ENCODE assay signal across 17 cellular contexts in genomic region chr15:65944404-65944803, GRCh38.
DNase-seq lines count a peak whose midpoint lies in the region; ATAC-seq, FAIRE-seq and TF ChIP-seq lines count a peak whose summit lies in the region.
"Had no signal": no experiment of that assay in that cellular context is flagged by ENCODE, and none has a peak within 500 bp of the region (broad histone marks: within the 10 kb centered on the region; RNA-seq: fewer than 3 reads in every experiment).

No MANE protein-coding gene starts in this region.

- H3K9me2 ChIP-seq in GM23338 (ENCODE audit: insufficient read depth), result no peaks in the 10 kb centered on the region

- no peak overlapping the region for H3K9ac ChIP-seq in H1 (replicated peaks in 1 of 4; ENCODE audit: extremely low read depth in 1 of 4, low read depth in 3 of 4, low read length in 3 of 4)
- H3K9ac ChIP-seq: GM23248 had no signal

- no peak for FAIRE-seq in H1 (lab: Jason Lieb, UNC)
- FAIRE-seq: G401.6, GM12892, GM19239, H54 had no signal

- H3K27ac ChIP-seq in GM23338 (ENCODE audit: low read depth) (no peak overlapping the region), H1 (ENCODE audit: low read depth, low read length) (no peak overlapping the region)
- H3K27ac ChIP-seq: GM23248 had no signal

- CTCF ChIA-PET in H1 (lab: Charles Lee; ENCODE audit: partially characterized antibody), result interaction anchor here (1.3 to 2.0 kb wide), 3 partner anchors 13 to 43 kb away, joined by 4 to 8 read pairs (median 5); no protein-coding TSS in a partner anchor

- no peak overlapping the region for H2AFZ ChIP-seq in GM23338
- no peak overlapping the region for H2AFZ ChIP-seq in H1 (ENCODE audit: low read length)
- H2AFZ ChIP-seq: GM23248 had no signal

- TF ChIP-seq CTCF in GM23338 (conservative IDR thresholded peaks at IDR 0.05; ENCODE audit: low read depth in 2 of 2) (peak in 1 of 2 experiments; percentile 14; a peak in 1 of 4 replicates), H1 (IDR thresholded peaks at IDR 0.05; ENCODE audit: control extremely low read depth in 1 of 3, insufficient read depth in 1 of 3, low read depth in 1 of 3, low read length in 3 of 3) (no peak)

- H3K9me3 ChIP-seq in T-helper 17 cell (ENCODE audit: control insufficient read depth, low read length, poor library complexity, severe bottlenecking) (no peaks in the 10 kb centered on the region), H1 (ENCODE audit: insufficient read depth in 2 of 2, low read depth in 1 of 2, low read length in 1 of 2) (no peaks in the 10 kb centered on the region)
- H3K9me3 ChIP-seq: Caco-2 had no signal

- H3K4me2 ChIP-seq in GM23338 (no peak overlapping the region), H1 (ENCODE audit: insufficient read depth in 1 of 2, low read depth in 2 of 2, low read length in 2 of 2) (no peak overlapping the region)

- no peak overlapping the region for H3K23ac ChIP-seq in H1 (ENCODE audit: insufficient read length)

- H3K79me2 ChIP-seq in GM23338 (replicated peaks; ENCODE audit: insufficient read depth) (no peaks in the 10 kb centered on the region), H1 (ENCODE audit: control insufficient read depth in 1 of 2, insufficient read depth in 2 of 2, low read length in 2 of 2) (no peaks in the 10 kb centered on the region)

- peaks cover 5% of the 10 kb centered on the region for H3K27me3 Mint-ChIP-seq in GM23338 (ENCODE audit: insufficient read depth, low read depth, poor library complexity)
- peaks cover 26% of the 10 kb centered on the region for H3K27me3 Mint-ChIP-seq in T-helper 17 cell

- H3K79me1 ChIP-seq in H1 (ENCODE audit: low read depth, low read length), result no peaks in the 10 kb centered on the region

- no peak overlapping the region for H4K91ac ChIP-seq in H1 (replicated peaks; ENCODE audit: insufficient read length, low read length)

- 70% methylated on average over 3 of the region's 3 CpGs; no CpG with 5 or more reads in 1 of the 2 experiments for WGBS in H1 (ENCODE audit: extremely low coverage in 1 of 2, insufficient coverage in 1 of 2, insufficient read length in 1 of 2, insufficient replicate concordance in 2 of 2, low coverage in 1 of 2, low lambda C conversion rate in 2 of 2, missing lambda C conversion rate in 1 of 2), 2 experiments

- H3K36me3 ChIP-seq in GM23338 (ENCODE audit: insufficient read depth) (no peaks in the 10 kb centered on the region), H1 (ENCODE audit: control insufficient read depth in 2 of 4, insufficient read depth in 4 of 4, low read length in 3 of 4) (no peaks in the 10 kb centered on the region)

- no peak overlapping the region for H2BK5ac ChIP-seq in H1 (ENCODE audit: low read depth, low read length)

- H4K20me1 ChIP-seq in GM23338 (replicated peaks; ENCODE audit: insufficient read depth) (no peaks in the 10 kb centered on the region), H1 (replicated peaks in 1 of 2; ENCODE audit: control insufficient read depth in 1 of 2, insufficient read depth in 2 of 2, low read length in 2 of 2) (no peaks in the 10 kb centered on the region)

- H2BK120ac ChIP-seq in H1 (replicated peaks; ENCODE audit: low read depth, low read length), result no peak overlapping the region

- no peak for TF ChIP-seq EP300 in H1 (IDR thresholded peaks at IDR 0.05; ENCODE audit: borderline replicate concordance in 1 of 2, low read depth in 2 of 2, low read length in 2 of 2)

- no peaks in the 10 kb centered on the region for H3F3A ChIP-seq in GM23338 (replicated peaks; ENCODE audit: low read depth)

- no peak for DNase-seq in GM23338 (ENCODE audit: low spot score)
- no peak for DNase-seq in T-helper 17 cell
- DNase-seq in H1 (ENCODE audit: low read depth in 1 of 2, low spot score in 2 of 2), result no peak
- no peak for DNase-seq in HPDE6-E6E7 (ENCODE audit: extremely low spot score)
- DNase-seq in hepatic stellate cell (ENCODE audit: low spot score), result no peak
- DNase-seq in NCI-H526 (lab: John Stamatoyannopoulos, UW), result no peak
- DNase-seq: C1 segment of cervical spinal cord; Caco-2; CD4-positive, alpha-beta memory T cell; DMS153; DND-41; GM23248; HCEC 1CT had no signal

- H3K4me3 ChIP-seq in GM23338, result no peak overlapping the region
- H3K4me3 ChIP-seq in H1 (ENCODE audit: extremely low read depth in 1 of 4, insufficient read depth in 2 of 4, low read depth in 3 of 4, low read length in 4 of 4), result no peak overlapping the region
- H3K4me3 ChIP-seq: GM23248 had no signal

- no peak for TF ChIP-seq POLR2A in H1 (IDR thresholded peaks at IDR 0.05; ENCODE audit: control extremely low read depth in 1 of 2, low read depth in 2 of 2, low read length in 2 of 2)

- no peaks in the 10 kb centered on the region for H3K4me1 ChIP-seq in GM23338 (ENCODE audit: insufficient read depth)
- H3K4me1 ChIP-seq in H1 (replicated peaks in 1 of 4; ENCODE audit: control insufficient read depth in 3 of 4, insufficient read depth in 4 of 4, low read length in 3 of 4), result no peaks in the 10 kb centered on the region
- H3K4me1 ChIP-seq: Caco-2 had no signal

- ATAC-seq in GM23338 (peak; percentile 20; the same call in 1 of the 3 replicates), T-helper 17 cell (no peak)

- no peak for TF ChIP-seq RAD21 in H1 (IDR thresholded peaks at IDR 0.05 in 1 of 2, conservative IDR thresholded peaks at IDR 0.05 in 1 of 2; ENCODE audit: low read depth in 2 of 2, low read length in 2 of 2)

- 0 out of 2 replicates have a peak overlapping the region, but pooled peaks have one; percentile 10 for H2BK15ac ChIP-seq in H1 (ENCODE audit: low read length)

- no peak overlapping the region for H3K14ac ChIP-seq in H1 (ENCODE audit: insufficient read length)

- no peak overlapping the region; the same call in 1 of the 2 replicates for H2BK12ac ChIP-seq in H1 (ENCODE audit: low read depth, low read length)

- no peak overlapping the region for H3K4ac ChIP-seq in H1 (replicated peaks; ENCODE audit: insufficient read length, low read depth, low read length)

- no peaks in the 10 kb centered on the region for H3K9me3 Mint-ChIP-seq in GM23338
- H3K9me3 Mint-ChIP-seq: CD4-positive, alpha-beta memory T cell had no signal

- H4K8ac ChIP-seq in H1 (ENCODE audit: extremely low read depth, insufficient read depth, low read length), result no peak overlapping the region

- POLR2A ChIA-PET in H1 (lab: Charles Lee; ENCODE audit: partially characterized antibody), result no interaction called here

- no peak overlapping the region for H2BK20ac ChIP-seq in H1 (ENCODE audit: low read length)

- no peaks in the 10 kb centered on the region for H3K23me2 ChIP-seq in H1 (ENCODE audit: low read depth, low read length)

- H4K5ac ChIP-seq in H1 (ENCODE audit: insufficient read length, low read depth, low read length), result no peak overlapping the region

- H3K4me3 Mint-ChIP-seq in GM23338 (no peak overlapping the region), T-helper 17 cell (no peak overlapping the region)
- H3K4me3 Mint-ChIP-seq: CD4-positive, alpha-beta memory T cell had no signal

- no peak overlapping the region for H3K18ac ChIP-seq in H1 (ENCODE audit: extremely low read depth, low read length)

- H3K27me3 ChIP-seq in GM23338 (ENCODE audit: insufficient read depth) (no peaks in the 10 kb centered on the region), H1 (replicated peaks in 1 of 4; ENCODE audit: control insufficient read depth in 3 of 4, extremely low read depth in 1 of 4, insufficient read depth in 3 of 4, low read length in 3 of 4) (no peaks in the 10 kb centered on the region)

- H3K56ac ChIP-seq in H1 (replicated peaks; ENCODE audit: insufficient read length, low read depth, low read length), result no peak overlapping the region

- H3K36me3 Mint-ChIP-seq in GM23338 (ENCODE audit: low read depth) (no peaks in the 10 kb centered on the region), T-helper 17 cell (ENCODE audit: low read depth) (peaks cover 3% of the 10 kb centered on the region)
- H3K36me3 Mint-ChIP-seq: CD4-positive, alpha-beta memory T cell had no signal

- H3K4me1 Mint-ChIP-seq in GM23338 (no peaks in the 10 kb centered on the region; the same call in 2 of the 3 replicates), T-helper 17 cell (peaks cover 7% of the 10 kb centered on the region)

- no peak overlapping the region for H3K27ac Mint-ChIP-seq in GM23338
- H3K27ac Mint-ChIP-seq in T-helper 17 cell, result peak overlapping the region; percentile 47

- no peak overlapping the region for H2AK5ac ChIP-seq in H1 (ENCODE audit: low read depth, low read length)

TF ChIP-seq in GM23338, 12 proteins besides CTCF, POLR2A, EP300 and RAD21 (continues in another document):
- TF ChIP-seq ZNF331 (CRISPR knock-in tag; IDR thresholded peaks at IDR 0.05; ENCODE audit: low read depth), result no peak

TF ChIP-seq in H1, 55 proteins besides CTCF, POLR2A, EP300 and RAD21 (continues in another document):
- TF ChIP-seq ASH2L (IDR thresholded peaks at IDR 0.05; ENCODE audit: low read length) (no peak), USF2 (IDR thresholded peaks at IDR 0.05; ENCODE audit: low read length) (no peak), POLR2AphosphoS5 (IDR thresholded peaks at IDR 0.05; ENCODE audit: low read depth, low read length) (no peak), NANOG (IDR thresholded peaks at IDR 0.05; ENCODE audit: insufficient read depth, low read depth, low read length, poor library complexity, severe bottlenecking) (no peak), PHF8 (conservative IDR thresholded peaks at IDR 0.05; ENCODE audit: low read depth, low read length) (no peak), FOSL1 (IDR thresholded peaks at IDR 0.05; ENCODE audit: insufficient read depth, low read depth, low read length) (no peak), BACH1 (IDR thresholded peaks at IDR 0.05; ENCODE audit: low read length) (no peak), SP1 (IDR thresholded peaks at IDR 0.05; ENCODE audit: low read depth, low read length) (no peak), CBX8 (IDR thresholded peaks at IDR 0.05; ENCODE audit: borderline replicate concordance, low read depth, low read length) (no peak), CREB1 (IDR thresholded peaks at IDR 0.05) (no peak), GTF2F1 (IDR thresholded peaks at IDR 0.05; ENCODE audit: borderline replicate concordance, low read depth, low read length) (no peak)
